Comparison of ENCODE assay signal across 29 cellular contexts in genomic region chr9:134680393-134681060, GRCh38. TPM values are rescaled to one million over a fixed set of nuclear protein-coding genes. Genes with fewer than 3 reads are reported as not detected.
A peak's percentile ranks its signal among the peaks of the same experiment; 100 is the strongest.
DNase-seq lines count a peak whose midpoint lies in the region; ATAC-seq and TF ChIP-seq lines count a peak whose summit lies in the region.
"Had no signal": no experiment of that assay in that cellular context is flagged by ENCODE, and none has a peak within 500 bp of the region (broad histone marks: within the 10 kb centered on the region; RNA-seq: fewer than 3 reads in every experiment).

No MANE protein-coding gene starts in this region.

- TF ChIP-seq CTCF in right atrium auricular region (IDR thresholded peaks at IDR 0.05) (no peak), esophagus muscularis mucosa (IDR thresholded peaks at IDR 0.05) (no peak), osteoblast (IDR thresholded peaks at IDR 0.05; ENCODE audit: extremely low read depth, low read depth, low read length) (no peak), transverse colon (IDR thresholded peaks at IDR 0.05) (no peak)

- peak; percentile 67 for DNase-seq in cardiac septum (ENCODE audit: low spot score)
- no peak for DNase-seq in right atrium auricular region (ENCODE audit: low spot score)
- no peak for DNase-seq in esophagus muscularis mucosa (ENCODE audit: extremely low spot score)
- DNase-seq in osteoblast (ENCODE audit: insufficient read length, low spot score, missing footprints), result peak; percentile 35
- DNase-seq in transverse colon, result no peak
- no peak for DNase-seq in activated CD4-positive, alpha-beta T cell treated with anti-CD3 and anti-CD28 coated beads, Interleukin-2, amount 50 U/mL, for 1 hour
- no peak for DNase-seq in NK-92 treated with Interleukin-12 subunit alpha and Interleukin-12 subunit beta, amount 100 ng/mL, for 24 hours (lab: John Stamatoyannopoulos, UW)
- DNase-seq: ACHN; activated CD8-positive, alpha-beta T cell treated with anti-CD3 and anti-CD28 coated beads for 36 hours; central memory CD4-positive, alpha-beta T cell; COR-L47; dermis blood vessel endothelial cell; DMS79; GDM1; H9; KBM-7; MG63; NCI-H1417; NCI-H2081; NCI-H2227 treated with DMSO at 0.1 percent for 48 hours; NCI-H526 treated with DMSO at 0.1 percent for 48 hours; stimulated activated naive CD4-positive, alpha-beta T cell treated with Interleukin-2 at 50 U/mL for 16 hours; thyroid gland had no signal

- H3K79me2 ChIP-seq in osteoblast (ENCODE audit: insufficient read depth, low read length), result peaks cover 95% of the 10 kb centered on the region

- TF ChIP-seq POLR2A in esophagus muscularis mucosa (IDR thresholded peaks at IDR 0.05; ENCODE audit: low read depth) (no peak), transverse colon (IDR thresholded peaks at IDR 0.05) (no peak)

- no peaks in the 10 kb centered on the region for H3K36me3 ChIP-seq in right atrium auricular region
- H3K36me3 ChIP-seq in esophagus muscularis mucosa, result no peaks in the 10 kb centered on the region
- H3K36me3 ChIP-seq in osteoblast (ENCODE audit: insufficient read depth, low read length), result peaks cover 9% of the 10 kb centered on the region
- H3K36me3 ChIP-seq in transverse colon, result no peaks in the 10 kb centered on the region
- H3K36me3 ChIP-seq: MG63, neural progenitor cell, thyroid gland had no signal

- intact Hi-C loops in cardiac septum (cut with DNase I), result no loop called here
- intact Hi-C loops in esophagus muscularis mucosa (cut with DNase I), result no loop called here
- intact Hi-C loops in transverse colon (cut with DNase I; ENCODE audit: low total_unique reads), result no loop called here

- H3K4me3 ChIP-seq in right atrium auricular region (no peak overlapping the region), esophagus muscularis mucosa (no peak overlapping the region), osteoblast (ENCODE audit: insufficient read depth, low read length) (no peak overlapping the region), transverse colon (no peak overlapping the region)
- H3K4me3 ChIP-seq: BLaER1, lung, MG63, neural progenitor cell, thyroid gland had no signal

- in situ Hi-C loops in transverse colon (cut with MboI; ENCODE audit: low pct_ligation_motif_present in 1 of 4, low pct_unique_long_range_greater_than_20kb in 1 of 4, low sequenced_read_pairs in 3 of 4), result loop anchor here in 1 of 4 donors (25.0 kb wide), 1 partner anchor 307 kb away; no protein-coding TSS in a partner anchor

- no peak for ATAC-seq in GM19463 (IDR thresholded peaks at IDR 0.05; ENCODE audit: unreplicated experiment)
- ATAC-seq: activated CD4-positive, CD25-positive, alpha-beta regulatory T cell treated with anti-CD3 and anti-CD28 coated beads, Interleukin-2, amount 50 U/mL, for 24 hours; activated CD8-positive, alpha-beta T cell treated with anti-CD3 and anti-CD28 coated beads for 36 hours; activated T-helper 17 cell treated with anti-CD3 and anti-CD28 coated beads, Interleukin-2, amount 50 U/mL, for 72 hours had no signal

- peaks cover 0 to 29% of the 10 kb centered on the region in 2 donors for H3K4me1 ChIP-seq in right atrium auricular region
- H3K4me1 ChIP-seq in esophagus muscularis mucosa, result peaks cover 17 to 75% (median 64%) of the 10 kb centered on the region in 4 donors
- H3K4me1 ChIP-seq in osteoblast (ENCODE audit: insufficient read depth, low read length), result peaks cover 13% of the 10 kb centered on the region
- peaks cover 10 to 30% (median 20%) of the 10 kb centered on the region in 4 donors for H3K4me1 ChIP-seq in transverse colon
- H3K4me1 ChIP-seq: thyroid gland had no signal

- TF ChIP-seq EP300 in esophagus muscularis mucosa (IDR thresholded peaks at IDR 0.05), result no peak
- no peak for TF ChIP-seq EP300 in transverse colon (IDR thresholded peaks at IDR 0.05; ENCODE audit: low read depth)

- H3K9me3 ChIP-seq in right atrium auricular region, result peaks cover 0 to 1% of the 10 kb centered on the region in 2 donors
- peaks cover 0 to 5% (median 2%) of the 10 kb centered on the region in 4 donors for H3K9me3 ChIP-seq in esophagus muscularis mucosa
- H3K9me3 ChIP-seq in osteoblast (ENCODE audit: low read depth, low read length), result no peaks in the 10 kb centered on the region
- H3K9me3 ChIP-seq in transverse colon, result no peaks in the 10 kb centered on the region
- H3K9me3 ChIP-seq: thyroid gland had no signal

- 79% methylated on average over 3 of the region's 18 CpGs for WGBS in esophagus muscularis mucosa
- 69% methylated on average over 16 of the region's 18 CpGs; no CpG with 5 or more reads in 1 of the 2 donors for WGBS in transverse colon (ENCODE audit: low coverage in 1 of 2), 2 donors

- peak overlapping the region; percentile 28 for H3K4me2 ChIP-seq in osteoblast (ENCODE audit: insufficient read depth, low read length)
- H3K4me2 ChIP-seq: BLaER1, neural progenitor cell had no signal

- peak overlapping the region in 1 of 2 donors; percentile 43 for H3K27ac ChIP-seq in right atrium auricular region
- H3K27ac ChIP-seq in esophagus muscularis mucosa (replicated peaks in 1 of 4), result peak overlapping the region; percentile 31 to 55 (median 43)
- no peak overlapping the region for H3K27ac ChIP-seq in osteoblast (ENCODE audit: low read depth, low read length)
- peak overlapping the region in 3 of 4 donors; percentile 29 to 62 (median 32) for H3K27ac ChIP-seq in transverse colon
- H3K27ac ChIP-seq: BLaER1, neural progenitor cell, thyroid gland had no signal

- H3K27me3 ChIP-seq in right atrium auricular region, result no peaks in the 10 kb centered on the region
- no peaks in the 10 kb centered on the region for H3K27me3 ChIP-seq in esophagus muscularis mucosa
- no peaks in the 10 kb centered on the region for H3K27me3 ChIP-seq in osteoblast (ENCODE audit: insufficient read depth, low read length)
- H3K27me3 ChIP-seq in transverse colon, result no peaks in the 10 kb centered on the region
- H3K27me3 ChIP-seq: BLaER1, MG63, neural progenitor cell, thyroid gland had no signal

- peaks cover 96% of the 10 kb centered on the region for H4K20me1 ChIP-seq in osteoblast (ENCODE audit: insufficient read depth, low read length)

- no peak overlapping the region for H2AFZ ChIP-seq in osteoblast (ENCODE audit: low read length)
- H2AFZ ChIP-seq: neural progenitor cell had no signal

RNA-seq across cellular contexts. Expression of gene COL5A1, which starts 38.9 kb away (rescaled TPM):
- total RNA-seq in cardiac septum (21.6 TPM), right atrium auricular region (10 to 100 TPM; 10.9 to 22.0 TPM), esophagus muscularis mucosa (10 to 100 TPM; 36.0 to 89.5 (median 56.4) TPM), osteoblast (571 and 801 TPM in 2 replicates), transverse colon (10 to 100 TPM in 2 of 4 donors, 1 to 10 TPM in 2; 7.1 to 69.3 (median 16.1) TPM)

Comparison
In these comparisons a context has a peak if more than half of its experiments do, and no peak if none do; other contexts are left out.
1. DNase-seq: peak in cardiac septum (single experiment) and osteoblast (single experiment); none in right atrium auricular region (single experiment), esophagus muscularis mucosa (single experiment), transverse colon (single experiment), activated CD4-positive, alpha-beta T cell treated with anti-CD3 and anti-CD28 coated beads, Interleukin-2, amount 50 U/mL, for 1 hour (single experiment) and NK-92 treated with Interleukin-12 subunit alpha and Interleukin-12 subunit beta, amount 100 ng/mL, for 24 hours (single experiment).